8 cellular contexts compared by ENCODE assay signal in genomic region chr2:15940661-15941482, GRCh38. TPM values are rescaled to one million over a fixed set of nuclear protein-coding genes. Genes with fewer than 3 reads are reported as not detected.
DNase-seq lines count a peak whose midpoint lies in the region; ATAC-seq, FAIRE-seq and TF ChIP-seq lines count a peak whose summit lies in the region.

No MANE protein-coding gene starts in this region.

- no peak overlapping the region for H3K27ac Mint-ChIP-seq in CD8-positive, alpha-beta T cell
- peak overlapping the region; percentile 66 to 81 (median 79) for H3K27ac Mint-ChIP-seq in nephron

- dilution Hi-C loops in endothelial cell of umbilical vein (cut with MboI; ENCODE audit: extremely low pct_ligation_motif_present, low sequenced_read_pairs), result no loop called here

- H3K9me3 Mint-ChIP-seq in CD8-positive, alpha-beta T cell, result no peaks in the 10 kb centered on the region
- H3K9me3 Mint-ChIP-seq in nephron, result no peaks in the 10 kb centered on the region

- no peaks in the 10 kb centered on the region for H4K20me1 ChIP-seq in MM.1S (ENCODE audit: insufficient read depth, low read length)
- no peaks in the 10 kb centered on the region for H4K20me1 ChIP-seq in endothelial cell of umbilical vein (replicated peaks; ENCODE audit: control insufficient read depth, extremely low read depth, insufficient read depth, low read length)

- H3K4me2 ChIP-seq in MM.1S (ENCODE audit: low read depth, low read length) (peak overlapping the region; percentile 82), endothelial cell of umbilical vein (ENCODE audit: insufficient read depth, low read length) (no peak overlapping the region)

- H2AFZ ChIP-seq in MM.1S (ENCODE audit: low read length) (peak overlapping the region; percentile 85), endothelial cell of umbilical vein (ENCODE audit: low read depth, low read length) (no peak overlapping the region)

- CTCF ChIA-PET in CD8-positive, alpha-beta T cell (lab: Charles Lee), result interaction anchor here (1.1 to 3.7 kb wide), 4 partner anchors 15 to 668 kb away, joined by 3 to 20 read pairs (median 5); no protein-coding TSS in a partner anchor
- CTCF ChIA-PET in endothelial cell of umbilical vein (lab: Charles Lee), result interaction anchor here (1.3 to 2.0 kb wide), 4 partner anchors 24 to 668 kb away, joined by 4 to 9 read pairs (median 6); no protein-coding TSS in a partner anchor

- no peak for TF ChIP-seq POLR2A in endothelial cell of umbilical vein (IDR thresholded peaks at IDR 0.05; ENCODE audit: low read depth, low read length)

- 0 out of 2 replicates have a peak, but pooled peaks cover 4% of the 10 kb centered on the region for H3F3A ChIP-seq in MM.1S (ENCODE audit: insufficient read depth, low read length)

- no peaks in the 10 kb centered on the region for H3K36me3 Mint-ChIP-seq in CD8-positive, alpha-beta T cell
- peaks cover 13% of the 10 kb centered on the region for H3K36me3 Mint-ChIP-seq in nephron (ENCODE audit: low read depth)

- ATAC-seq in CD8-positive, alpha-beta T cell, result no peak
- no peak for ATAC-seq in HG02981 (IDR thresholded peaks at IDR 0.05; ENCODE audit: unreplicated experiment)

- H3K4me3 ChIP-seq in CD8-positive, alpha-beta T cell (ENCODE audit: low read depth, low read length), result peak overlapping the region; percentile 35
- H3K4me3 ChIP-seq in MM.1S (ENCODE audit: low read length) (peak overlapping the region; percentile 85), endothelial cell of umbilical vein (replicated peaks in 1 of 3; ENCODE audit: insufficient read depth in 1 of 3, low read depth in 1 of 3, low read length in 3 of 3) (peak overlapping the region in 2 of 3 experiments; percentile 2 to 47)

- peaks cover 18% of the 10 kb centered on the region for H3K79me2 ChIP-seq in MM.1S (ENCODE audit: low read length)
- H3K79me2 ChIP-seq in endothelial cell of umbilical vein (ENCODE audit: control insufficient read depth, insufficient read depth, low read length), result no peaks in the 10 kb centered on the region

- H3K4me1 ChIP-seq in CD8-positive, alpha-beta T cell (ENCODE audit: insufficient read depth, low read length), result peaks cover 36% of the 10 kb centered on the region
- 0 out of 2 replicates have a peak, but pooled peaks cover 4% of the 10 kb centered on the region for H3K4me1 ChIP-seq in MM.1S (ENCODE audit: low read length)
- peaks cover 13% of the 10 kb centered on the region for H3K4me1 ChIP-seq in endothelial cell of umbilical vein (ENCODE audit: control insufficient read depth, extremely low read depth, insufficient read depth, low read length)

- no peaks in the 10 kb centered on the region for H3K36me3 ChIP-seq in CD8-positive, alpha-beta T cell (ENCODE audit: insufficient read depth, low read length)
- H3K36me3 ChIP-seq in MM.1S (replicated peaks; ENCODE audit: insufficient read depth, low read length) (no peaks in the 10 kb centered on the region), endothelial cell of umbilical vein (ENCODE audit: control insufficient read depth in 2 of 2, extremely low read depth in 1 of 2, insufficient read depth in 2 of 2, low read length in 2 of 2) (no peaks in the 10 kb centered on the region)

- H3K9ac ChIP-seq in MM.1S (ENCODE audit: low read length) (peak overlapping the region; percentile 52), endothelial cell of umbilical vein (replicated peaks; ENCODE audit: extremely low read depth, insufficient read depth, low read length) (no peak overlapping the region)

- peaks cover 31% of the 10 kb centered on the region for H3K4me1 Mint-ChIP-seq in CD8-positive, alpha-beta T cell (ENCODE audit: low read depth)
- H3K4me1 Mint-ChIP-seq in nephron, result peaks cover 26% of the 10 kb centered on the region

- peak overlapping the region; percentile 70 for H3K4me3 Mint-ChIP-seq in CD8-positive, alpha-beta T cell
- H3K4me3 Mint-ChIP-seq in nephron, result peak overlapping the region; percentile 94 to 96 (median 95)

- no TSS peak for BruUV-seq in endothelial cell of umbilical vein (replicated peaks; lab: Mats Ljungman, UMichigan)

- H3K27me3 ChIP-seq in CD8-positive, alpha-beta T cell (ENCODE audit: insufficient read depth, low read length), result peaks cover 9% of the 10 kb centered on the region
- no peaks in the 10 kb centered on the region for H3K27me3 ChIP-seq in MM.1S (replicated peaks; ENCODE audit: insufficient read depth, low read length)
- peaks cover 42 to 57% of the 10 kb centered on the region in 2 experiments for H3K27me3 ChIP-seq in endothelial cell of umbilical vein (ENCODE audit: control insufficient read depth in 2 of 2, insufficient read depth in 2 of 2, low read length in 2 of 2)

- TF ChIP-seq CTCF in CD8-positive, alpha-beta T cell (IDR thresholded peaks at IDR 0.05), result no peak
- TF ChIP-seq CTCF in MM.1S (IDR thresholded peaks at IDR 0.05; ENCODE audit: low read length) (no peak), endothelial cell of umbilical vein (IDR thresholded peaks at IDR 0.05; ENCODE audit: extremely low read depth in 1 of 2, insufficient read depth in 1 of 2, low read depth in 1 of 2, low read length in 2 of 2) (no peak), nephron (IDR thresholded peaks at IDR 0.05; ENCODE audit: unreplicated experiment in 3 of 3) (no peak), D721Med (IDR thresholded peaks at IDR 0.05; ENCODE audit: insufficient read depth, missing control alignments) (no peak)

- no peaks in the 10 kb centered on the region for H3K9me1 ChIP-seq in endothelial cell of umbilical vein (replicated peaks; ENCODE audit: control insufficient read depth, extremely low read depth, insufficient read depth, low read length)

- intact Hi-C loops in CD8-positive, alpha-beta T cell (cut with DNase I, micrococcal nuclease), result loop anchor here in 1 of 2 experiments (5.0 kb wide), 1 partner anchor 341 kb away; no protein-coding TSS in a partner anchor
- intact Hi-C loops in endothelial cell of umbilical vein (cut with micrococcal nuclease), result loop anchor here (2.0 to 5.0 kb wide), 2 partner anchors 189 to 568 kb away; no protein-coding TSS in a partner anchor

- DNase-seq in CD8-positive, alpha-beta T cell, result no peak
- DNase-seq in MM.1S (no peak), endothelial cell of umbilical vein (ENCODE audit: low read depth, low spot score) (peak; percentile 11), NCI-H1436 treated with DMSO at 0.1 percent for 48 hours (lab: John Stamatoyannopoulos, UW) (no peak), kidney glomerular epithelial cell (lab: John Stamatoyannopoulos, UW) (no peak), D721Med (ENCODE audit: insufficient read length, low spot score) (no peak)

- no peaks in the 10 kb centered on the region for H3K9me3 ChIP-seq in CD8-positive, alpha-beta T cell (ENCODE audit: low read length)
- H3K9me3 ChIP-seq in MM.1S (replicated peaks; ENCODE audit: insufficient read depth, low read length), result no peaks in the 10 kb centered on the region
- H3K9me3 ChIP-seq in endothelial cell of umbilical vein (replicated peaks; ENCODE audit: control insufficient read depth, insufficient read depth, low read length), result no peaks in the 10 kb centered on the region

- FAIRE-seq in endothelial cell of umbilical vein (lab: Jason Lieb, UNC) (no peak), D721Med (lab: Jason Lieb, UNC) (no peak)

- POLR2A ChIA-PET in CD8-positive, alpha-beta T cell (lab: Charles Lee), result interaction anchor here (2.3 kb wide), 1 partner anchor 25 kb away, joined by 9 read pairs; no protein-coding TSS in a partner anchor
- POLR2A ChIA-PET in endothelial cell of umbilical vein (lab: Charles Lee), result no interaction called here

- H3K9me2 ChIP-seq in MM.1S (replicated peaks; ENCODE audit: insufficient read depth, low read length), result no peaks in the 10 kb centered on the region

- peaks cover 46% of the 10 kb centered on the region for H3K27me3 Mint-ChIP-seq in CD8-positive, alpha-beta T cell (ENCODE audit: low read depth)
- H3K27me3 Mint-ChIP-seq in nephron (ENCODE audit: low read depth), result peaks cover 21% of the 10 kb centered on the region

- no peak overlapping the region for H3K27ac ChIP-seq in CD8-positive, alpha-beta T cell (ENCODE audit: low read depth, low read length)
- H3K27ac ChIP-seq in MM.1S (ENCODE audit: low read length) (no peak overlapping the region; the same call in 1 of the 2 replicates), endothelial cell of umbilical vein (ENCODE audit: insufficient read depth, low read depth, low read length) (no peak overlapping the region)

TF ChIP-seq in endothelial cell of umbilical vein, 7 proteins besides CTCF, POLR2A, EP300 and RAD21:
- TF ChIP-seq MYC (IDR thresholded peaks at IDR 0.05; ENCODE audit: low read depth, low read length) (no peak), EZH2 (IDR thresholded peaks at IDR 0.05; ENCODE audit: borderline replicate concordance, low read depth, low read length, severe bottlenecking) (peak; percentile 94), FOS (IDR thresholded peaks at IDR 0.05; ENCODE audit: borderline replicate concordance, insufficient read depth, low read length) (no peak), GATA2 (IDR thresholded peaks at IDR 0.05; ENCODE audit: insufficient read depth, insufficient read length, low read depth, low read length) (no peak), POLR2AphosphoS5 (IDR thresholded peaks at IDR 0.05; ENCODE audit: insufficient read depth, low read depth, low read length) (no peak)

RNA-seq across cellular contexts. Expression of gene MYCN, which starts 0.5 kb away (rescaled TPM):
- total RNA-seq in CD8-positive, alpha-beta T cell, result not detected
- total RNA-seq in endothelial cell of umbilical vein, result 3.6 and 6.8 TPM in 2 replicates
- polyA plus RNA-seq in endothelial cell of umbilical vein, result 0.47 and 0.67 TPM in 2 replicates
- polyA plus RNA-seq in endothelial cell of umbilical vein (2011; cell fraction: cytosol; rRNA removed), result 0.40 and 0.45 TPM in 2 replicates
- 1.1 TPM in 2 replicates for polyA plus RNA-seq in endothelial cell of umbilical vein (2011; cell fraction: nucleus; rRNA removed)
- polyA plus RNA-seq in endothelial cell of umbilical vein (2012), result 0.62 and 2.3 TPM in 2 replicates
- 0.53 and 1.0 TPM in 2 replicates for polyA minus RNA-seq in endothelial cell of umbilical vein
- polyA minus RNA-seq in endothelial cell of umbilical vein (2011; cell fraction: cytosol; rRNA and poly(A)+ RNA removed), result not detected
- 0.48 and 0.63 TPM in 2 replicates for polyA minus RNA-seq in endothelial cell of umbilical vein (2011; cell fraction: nucleus; rRNA and poly(A)+ RNA removed)

Comparison
In these comparisons a context has a peak if more than half of its experiments do, and no peak if none do; other contexts are left out.
1. H3K4me3 ChIP-seq: peak in every context shown above with its lines; median percentile 85 in MM.1S; 35 in CD8-positive, alpha-beta T cell; 24 in endothelial cell of umbilical vein.